In genomic region chr2:239802101-239802649, GRCh38 we compare ENCODE assay signal across 21 cellular contexts.
A peak's percentile ranks its signal among the peaks of the same experiment; 100 is the strongest.
DNase-seq lines count a peak whose midpoint lies in the region; ATAC-seq and TF ChIP-seq lines count a peak whose summit lies in the region.
"Had no signal": no experiment of that assay in that cellular context is flagged by ENCODE, and none has a peak within 500 bp of the region (broad histone marks: within the 10 kb centered on the region; RNA-seq: fewer than 3 reads in every experiment).

No MANE protein-coding gene starts in this region.

- H3K9me3 ChIP-seq in upper lobe of right lung: no peaks in the 10 kb centered on the region

- no peaks in the 10 kb centered on the region for H3K27me3 ChIP-seq in upper lobe of right lung

- H3K4me3 Mint-ChIP-seq in activated T-cell treated with anti-CD3 and anti-CD28 coated beads, Interleukin-2, amount 50 U/mL, for 24 hours: no peak overlapping the region
- no peak overlapping the region for H3K4me3 Mint-ChIP-seq in brain
- H3K4me3 Mint-ChIP-seq: CD4-positive, CD25-positive, alpha-beta regulatory T cell had no signal

- intact Hi-C loops in upper lobe of right lung (cut with DNase I): no loop called here

- peaks cover 6% of the 10 kb centered on the region for H3K9me3 Mint-ChIP-seq in activated T-cell treated with anti-CD3 and anti-CD28 coated beads, Interleukin-2, amount 50 U/mL, for 24 hours
- H3K9me3 Mint-ChIP-seq in brain: peaks cover 1 to 12% (median 4%) of the 10 kb centered on the region in 5 experiments

- no peaks in the 10 kb centered on the region for H3K36me3 ChIP-seq in upper lobe of right lung

- DNase-seq in activated T-cell treated with anti-CD3 and anti-CD28 coated beads, Interleukin-2, amount 50 U/mL, for 24 hours: peak; percentile 3
- no peak for DNase-seq in activated T-cell treated with anti-CD3 and anti-CD28 coated beads, Interleukin-2, amount 50 U/mL, for 48 hours
- DNase-seq in middle frontal gyrus (ENCODE audit: extremely low spot score, low spot score) (peak; percentile 46), upper lobe of right lung (peak; percentile 30), GM19240 (ENCODE audit: insufficient read length, low spot score) (no peak), NCI-H510A (lab: John Stamatoyannopoulos, UW) (no peak)
- DNase-seq: AML-193; Calu3; CD4-positive, CD25-positive, alpha-beta regulatory T cell; DND-41; GF-D8; GM23248; NCI-H1048; NCI-H146; NCI-H2107; NCI-H226; NCI-H774; Right ventricle myocardium superior had no signal

- no peak overlapping the region for H3K4me3 ChIP-seq in upper lobe of right lung
- H3K4me3 ChIP-seq: GM23248 had no signal

- TF ChIP-seq CTCF in brain (conservative IDR thresholded peaks at IDR 0.05) (no peak), upper lobe of right lung (IDR thresholded peaks at IDR 0.05) (no peak)

- H3K36me3 Mint-ChIP-seq in activated T-cell treated with anti-CD3 and anti-CD28 coated beads, Interleukin-2, amount 50 U/mL, for 24 hours (ENCODE audit: low read depth): no peaks in the 10 kb centered on the region
- H3K36me3 Mint-ChIP-seq in brain: peaks cover 1% of the 10 kb centered on the region
- H3K36me3 Mint-ChIP-seq: CD4-positive, CD25-positive, alpha-beta regulatory T cell had no signal

- H3K27ac ChIP-seq in upper lobe of right lung: no peak overlapping the region
- H3K27ac ChIP-seq: GM23248, HL-60 had no signal

- no peak overlapping the region for H3K27ac Mint-ChIP-seq in activated T-cell treated with anti-CD3 and anti-CD28 coated beads, Interleukin-2, amount 50 U/mL, for 24 hours
- H3K27ac Mint-ChIP-seq in brain: peak overlapping the region in 4 of 5 experiments; percentile 0 to 96 (median 12)
- H3K27ac Mint-ChIP-seq: CD4-positive, CD25-positive, alpha-beta regulatory T cell had no signal

- no peak for ATAC-seq in upper lobe of right lung
- no peak for ATAC-seq in HG02610 (IDR thresholded peaks at IDR 0.05; ENCODE audit: unreplicated experiment)

- no peaks in the 10 kb centered on the region for H3K4me1 ChIP-seq in upper lobe of right lung

- H3K27me3 Mint-ChIP-seq in activated T-cell treated with anti-CD3 and anti-CD28 coated beads, Interleukin-2, amount 50 U/mL, for 24 hours: peaks cover 12% of the 10 kb centered on the region
- no peaks in the 10 kb centered on the region for H3K27me3 Mint-ChIP-seq in brain

- H3K4me1 Mint-ChIP-seq in activated T-cell treated with anti-CD3 and anti-CD28 coated beads, Interleukin-2, amount 50 U/mL, for 24 hours (ENCODE audit: low read depth): no peaks in the 10 kb centered on the region
- peaks cover 23% of the 10 kb centered on the region for H3K4me1 Mint-ChIP-seq in brain
- H3K4me1 Mint-ChIP-seq: CD4-positive, CD25-positive, alpha-beta regulatory T cell had no signal

Comparison
In these comparisons a context has a peak if more than half of its experiments do, and no peak if none do; other contexts are left out.
1. DNase-seq: peak in activated T-cell treated with anti-CD3 and anti-CD28 coated beads, Interleukin-2, amount 50 U/mL, for 24 hours (single experiment), middle frontal gyrus (single experiment) and upper lobe of right lung (single experiment); none in activated T-cell treated with anti-CD3 and anti-CD28 coated beads, Interleukin-2, amount 50 U/mL, for 48 hours (0 of 2), GM19240 (single experiment) and NCI-H510A (single experiment).